ENCODE assay signal across 26 cellular contexts in the genomic region with DNA sequence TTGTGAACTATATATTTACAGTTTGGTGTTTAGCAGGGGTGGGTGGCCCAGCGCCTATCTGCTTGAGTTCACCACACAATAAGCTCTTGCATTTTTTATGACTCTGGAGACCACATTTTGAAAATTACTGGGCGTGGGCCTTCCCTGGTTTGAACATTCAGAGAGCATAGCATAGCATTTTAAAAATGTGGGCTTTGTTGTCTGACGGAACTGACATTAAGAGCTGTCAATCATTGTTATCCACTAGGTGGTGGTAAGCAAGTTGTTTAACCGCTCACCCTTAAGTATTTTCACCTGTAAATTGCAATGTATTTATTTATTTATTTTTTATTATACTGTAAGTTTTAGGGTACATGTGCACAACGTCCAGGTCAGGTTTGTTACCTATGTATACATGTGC. TPM values are rescaled to one million over a fixed set of nuclear protein-coding genes. Genes with fewer than 3 reads are reported as not detected.
DNase-seq lines count a peak whose midpoint lies in the region; ATAC-seq, FAIRE-seq and TF ChIP-seq lines count a peak whose summit lies in the region.
"Had no signal": no experiment of that assay in that cellular context is flagged by ENCODE, and none has a peak within 500 bp of the region (broad histone marks: within the 10 kb centered on the region; RNA-seq: fewer than 3 reads in every experiment).

No MANE protein-coding gene starts in this region.

- no peak overlapping the region for H4K5ac ChIP-seq in H1 (ENCODE audit: insufficient read length, low read depth, low read length)

- H3K27me3 ChIP-seq in HUES48 (ENCODE audit: control insufficient read depth, insufficient read depth, low read length) = peaks cover 8% of the 10 kb centered on the region
- H3K27me3 ChIP-seq in H1 (replicated peaks in 1 of 4; ENCODE audit: control insufficient read depth in 3 of 4, extremely low read depth in 1 of 4, insufficient read depth in 3 of 4, low read length in 3 of 4) = no peaks in the 10 kb centered on the region; a peak in 1 of 7 replicates
- H3K27me3 ChIP-seq in neural progenitor cell = peaks cover 17% of the 10 kb centered on the region
- H3K27me3 ChIP-seq: suprapubic skin had no signal

- H2BK5ac ChIP-seq in H1 (ENCODE audit: low read depth, low read length) = no peak overlapping the region

- H2BK15ac ChIP-seq in H1 (ENCODE audit: low read length) = no peak overlapping the region

- CTCF ChIA-PET in H1 (lab: Charles Lee; ENCODE audit: partially characterized antibody) = interaction anchor here (0.9 to 2.3 kb wide), 5 partner anchors 9 to 1061 kb away, joined by 3 to 10 read pairs (median 3); no protein-coding TSS in a partner anchor

- H2BK20ac ChIP-seq in H1 (ENCODE audit: low read length) = no peak overlapping the region

- FAIRE-seq in H1 (lab: Jason Lieb, UNC) = no peak

- H3K23me2 ChIP-seq in H1 (ENCODE audit: low read depth, low read length) = peaks cover 8% of the 10 kb centered on the region

- H3K27ac Mint-ChIP-seq in neural progenitor cell = no peak overlapping the region
- H3K27ac Mint-ChIP-seq: activated CD8-positive, alpha-beta T cell treated with anti-CD3 and anti-CD28 coated beads for 36 hours; activated naive CD4-positive, alpha-beta T cell treated with anti-CD3 and anti-CD28 coated beads for 36 hours; dendritic cell treated with granulocyte-macrophage colony-stimulating factor and Interleukin-4, amounts not matched to agents 40 ng/mL and 50 ng/mL, for 4 days; T-helper 2 cell treated with Interferon-gamma antibody and Interleukin-4, amounts not matched to agents 5 μg/mL and 100 μg/mL, for 36 hours had no signal

- POLR2A ChIA-PET in H1 (lab: Charles Lee; ENCODE audit: partially characterized antibody) = interaction anchor here (1.0 kb wide), 1 partner anchor 95 kb away, joined by 3 read pairs; a partner anchor contains a TSS

- ATAC-seq in HG03196 (IDR thresholded peaks at IDR 0.05; ENCODE audit: unreplicated experiment) = no peak
- ATAC-seq: activated CD8-positive, alpha-beta T cell treated with anti-CD3 and anti-CD28 coated beads for 36 hours had no signal

- peaks cover 8% of the 10 kb centered on the region for H3F3A ChIP-seq in neural progenitor cell (ENCODE audit: low read depth)

- H3K4me2 ChIP-seq in H1 (ENCODE audit: insufficient read depth in 1 of 2, low read depth in 2 of 2, low read length in 2 of 2) = peak overlapping the region; percentile 74 to 91; a peak in 3 of 4 replicates
- H3K4me2 ChIP-seq in neural progenitor cell = peak overlapping the region; percentile 68
- H3K4me2 ChIP-seq: PC-9 had no signal

- H4K91ac ChIP-seq in H1 (replicated peaks; ENCODE audit: insufficient read length, low read length) = no peak overlapping the region

- no peak overlapping the region for H3K23ac ChIP-seq in H1 (ENCODE audit: insufficient read length)

- H3K79me1 ChIP-seq in H1 (ENCODE audit: low read depth, low read length) = no peaks in the 10 kb centered on the region; the same call in 1 of the 2 replicates

- H3K4ac ChIP-seq in H1 (replicated peaks; ENCODE audit: insufficient read length, low read depth, low read length) = no peak overlapping the region

- H3K4me1 ChIP-seq in HUES48 (ENCODE audit: control insufficient read depth, insufficient read depth, low read length) (peaks cover 5% of the 10 kb centered on the region; the same call in 1 of the 2 replicates), H1 (replicated peaks in 1 of 4; ENCODE audit: control insufficient read depth in 3 of 4, insufficient read depth in 4 of 4, low read length in 3 of 4) (peaks cover 0 to 3% (median 0%) of the 10 kb centered on the region in 4 experiments; a peak in 1 of 7 replicates), neural progenitor cell (peaks cover 10% of the 10 kb centered on the region)

- no peak overlapping the region for H3K14ac ChIP-seq in H1 (ENCODE audit: insufficient read length)

- peaks cover 20% of the 10 kb centered on the region for H3K4me1 Mint-ChIP-seq in neural progenitor cell

- TF ChIP-seq RAD21 in H1 (IDR thresholded peaks at IDR 0.05 in 1 of 2, conservative IDR thresholded peaks at IDR 0.05 in 1 of 2; ENCODE audit: low read depth in 2 of 2, low read length in 2 of 2) = no peak

- H3K79me2 ChIP-seq in H1 (ENCODE audit: control insufficient read depth in 1 of 2, insufficient read depth in 2 of 2, low read length in 2 of 2) (no peaks in the 10 kb centered on the region), neural progenitor cell (ENCODE audit: low read depth) (peaks cover 3% of the 10 kb centered on the region)

- no peak overlapping the region for H2AFZ ChIP-seq in H1 (ENCODE audit: low read length)
- no peak overlapping the region for H2AFZ ChIP-seq in neural progenitor cell (replicated peaks)
- H2AFZ ChIP-seq: PC-9 had no signal

- peaks cover 10% of the 10 kb centered on the region for H3K36me3 Mint-ChIP-seq in neural progenitor cell

- no peaks in the 10 kb centered on the region for H3K36me3 ChIP-seq in HUES48 (ENCODE audit: control insufficient read depth, insufficient read depth, low read length)
- H3K36me3 ChIP-seq in H1 (ENCODE audit: control insufficient read depth in 2 of 4, insufficient read depth in 4 of 4, low read length in 3 of 4) = no peaks in the 10 kb centered on the region
- no peaks in the 10 kb centered on the region for H3K36me3 ChIP-seq in neural progenitor cell
- H3K36me3 ChIP-seq: left ventricle myocardium inferior, suprapubic skin had no signal

- H3K9ac ChIP-seq in HUES48 (ENCODE audit: low read depth, low read length) (no peak overlapping the region), H1 (replicated peaks in 1 of 4; ENCODE audit: extremely low read depth in 1 of 4, low read depth in 3 of 4, low read length in 3 of 4) (no peak overlapping the region), neural progenitor cell (no peak overlapping the region)

- TF ChIP-seq CTCF in H1 (IDR thresholded peaks at IDR 0.05; ENCODE audit: control extremely low read depth in 1 of 3, insufficient read depth in 1 of 3, low read depth in 1 of 3, low read length in 3 of 3) = no peak
- no peak for TF ChIP-seq CTCF in neural progenitor cell (IDR thresholded peaks at IDR 0.05)

- H3K27ac ChIP-seq in HUES48 (ENCODE audit: low read depth, low read length) (no peak overlapping the region), H1 (ENCODE audit: low read depth, low read length) (no peak overlapping the region), neural progenitor cell (no peak overlapping the region), substantia nigra (ENCODE audit: low read depth, low read length, poor library complexity, severe bottlenecking) (no peak overlapping the region)
- H3K27ac ChIP-seq: PC-9, suprapubic skin had no signal

- H3K56ac ChIP-seq in H1 (replicated peaks; ENCODE audit: insufficient read length, low read depth, low read length) = no peak overlapping the region

- H2BK120ac ChIP-seq in H1 (replicated peaks; ENCODE audit: low read depth, low read length) = no peak overlapping the region

- no peak for TF ChIP-seq EP300 in H1 (IDR thresholded peaks at IDR 0.05; ENCODE audit: borderline replicate concordance in 1 of 2, low read depth in 2 of 2, low read length in 2 of 2)

- H4K20me1 ChIP-seq in H1 (replicated peaks in 1 of 2; ENCODE audit: control insufficient read depth in 1 of 2, insufficient read depth in 2 of 2, low read length in 2 of 2) = no peaks in the 10 kb centered on the region
- no peaks in the 10 kb centered on the region for H4K20me1 ChIP-seq in neural progenitor cell (ENCODE audit: low read depth)

- 88% methylated on average over 5 of the region's 5 CpGs; no CpG with 5 or more reads in 1 of the 2 experiments for WGBS in H1 (ENCODE audit: extremely low coverage in 1 of 2, insufficient coverage in 1 of 2, insufficient read length in 1 of 2, insufficient replicate concordance in 2 of 2, low coverage in 1 of 2, low lambda C conversion rate in 2 of 2, missing lambda C conversion rate in 1 of 2), 2 experiments

- no peak overlapping the region for H4K8ac ChIP-seq in H1 (ENCODE audit: extremely low read depth, insufficient read depth, low read length)

- no peak overlapping the region for H3K18ac ChIP-seq in H1 (ENCODE audit: extremely low read depth, low read length)

- H3K4me3 ChIP-seq in HUES48 (ENCODE audit: low read depth, low read length) (0 out of 2 replicates have a peak overlapping the region, but pooled peaks have one; percentile 83), H1 (ENCODE audit: extremely low read depth in 1 of 4, insufficient read depth in 2 of 4, low read depth in 3 of 4, low read length in 4 of 4) (peak overlapping the region in 1 of 4 experiments; percentile 82; a peak in 2 of 8 replicates), neural progenitor cell (peak overlapping the region; percentile 73)
- H3K4me3 ChIP-seq: PC-9 had no signal

- no peak overlapping the region for H3K4me3 Mint-ChIP-seq in neural progenitor cell
- H3K4me3 Mint-ChIP-seq: activated CD8-positive, alpha-beta T cell treated with anti-CD3 and anti-CD28 coated beads for 36 hours; central memory CD8-positive, alpha-beta T cell had no signal

- no peaks in the 10 kb centered on the region for H3K9me3 Mint-ChIP-seq in neural progenitor cell
- H3K9me3 Mint-ChIP-seq: activated CD8-positive, alpha-beta T cell treated with anti-CD3 and anti-CD28 coated beads for 36 hours; activated naive CD4-positive, alpha-beta T cell treated with anti-CD3 and anti-CD28 coated beads for 36 hours; central memory CD8-positive, alpha-beta T cell; dendritic cell treated with granulocyte-macrophage colony-stimulating factor and Interleukin-4, amounts not matched to agents 40 ng/mL and 50 ng/mL, for 4 days; T-helper 2 cell treated with Interferon-gamma antibody and Interleukin-4, amounts not matched to agents 5 μg/mL and 100 μg/mL, for 36 hours had no signal

- H3K9me3 ChIP-seq in HUES48 (ENCODE audit: control insufficient read depth, insufficient read depth, low read length) (no peaks in the 10 kb centered on the region), H1 (ENCODE audit: insufficient read depth in 2 of 2, low read depth in 1 of 2, low read length in 1 of 2) (no peaks in the 10 kb centered on the region), neural progenitor cell (ENCODE audit: low read depth) (no peaks in the 10 kb centered on the region)
- H3K9me3 ChIP-seq: Caco-2, left ventricle myocardium inferior, suprapubic skin had no signal

- no peak for TF ChIP-seq POLR2A in H1 (IDR thresholded peaks at IDR 0.05; ENCODE audit: control extremely low read depth in 1 of 2, low read depth in 2 of 2, low read length in 2 of 2)

- H2AK5ac ChIP-seq in H1 (ENCODE audit: low read depth, low read length) = no peak overlapping the region

- H2BK12ac ChIP-seq in H1 (ENCODE audit: low read depth, low read length) = no peak overlapping the region

- peak in 2 of 3 experiments; percentile 38 to 62 for DNase-seq in NCI-H1417 (lab: John Stamatoyannopoulos, UW)
- DNase-seq in NCI-H1417 treated with DMSO at 0.1 percent for 48 hours (lab: John Stamatoyannopoulos, UW) = no peak
- no peak for DNase-seq in H1 (ENCODE audit: low read depth in 1 of 2, low spot score in 2 of 2)
- no peak for DNase-seq in neural progenitor cell (ENCODE audit: low spot score)
- no peak for DNase-seq in NCI-H187 (lab: John Stamatoyannopoulos, UW)
- DNase-seq in substantia nigra (lab: John Stamatoyannopoulos, UW) = no peak
- DNase-seq: activated CD8-positive, alpha-beta memory T cell treated with anti-CD3 and anti-CD28 coated beads, Interleukin-2, amount 50 U/mL, for 48 hours; activated CD8-positive, alpha-beta T cell treated with anti-CD3 and anti-CD28 coated beads for 36 hours; activated naive CD4-positive, alpha-beta T cell treated with anti-CD3 and anti-CD28 coated beads for 36 hours; C1 segment of cervical spinal cord; Caco-2; glutamatergic neuron; islet precursor cell; Karpas-422; left ventricle myocardium inferior; NCI-H2171; PC-9; stimulated activated naive CD4-positive, alpha-beta T cell had no signal

- H3K27me3 Mint-ChIP-seq in neural progenitor cell (ENCODE audit: insufficient read depth, low read depth) = no peaks in the 10 kb centered on the region

RNA-seq across cellular contexts. Expression of a gene that starts 1.0 kb away (rescaled TPM):
- 0.08 TPM in 1 of 2 replicates, not detected in the other for total RNA-seq in H1 (2021; fragmentation: NEBNext Ultra II Directional; extraction: Animal tissue kit (Norgen Biotek cat#: 25700))
- 0.02 and 0.05 TPM in 2 replicates for polyA plus RNA-seq in H1 (2011; rRNA removed)
- 0.09 TPM for polyA plus RNA-seq in H1 (2011; cell fraction: cytosol; rRNA removed)
- polyA plus RNA-seq in H1 (2011; cell fraction: nucleus; rRNA removed) = 0.03 TPM
- 0.04 to 0.10 TPM (median 0.05 TPM) in 4 replicates for polyA plus RNA-seq in H1 (2012, experiment 1 of 2)
- polyA plus RNA-seq in H1 (2012, experiment 2 of 2) = not detected
- polyA plus RNA-seq in H1 (2013, experiment 1 of 2) = 0.04 TPM
- 0.04 TPM for polyA plus RNA-seq in H1 (2013, experiment 2 of 2)
- polyA minus RNA-seq in H1 (2011; rRNA and poly(A)+ RNA removed) = 0.16 and 0.39 TPM in 2 replicates
- not detected for polyA minus RNA-seq in H1 (2011; cell fraction: cytosol; rRNA and poly(A)+ RNA removed)
- polyA minus RNA-seq in H1 (2011; cell fraction: nucleus; rRNA and poly(A)+ RNA removed) = 0.70 TPM
- 1.3 and 1.8 TPM in 2 replicates for total RNA-seq in neural progenitor cell (ENCODE audit: low replicate concordance)
- total RNA-seq: activated naive CD4-positive, alpha-beta T cell treated with anti-CD3 and anti-CD28 coated beads for 36 hours; Caco-2; left ventricle myocardium inferior; mesenteric fat pad; myocyte; PC-9; suprapubic skin had no signal

RNA-seq across cellular contexts. Expression of a gene that starts 1.2 kb away (rescaled TPM):
- 3.2 and 5.0 TPM in 2 replicates for total RNA-seq in H1 (2021; fragmentation: NEBNext Ultra II Directional; extraction: Animal tissue kit (Norgen Biotek cat#: 25700))
- 0.71 and 0.80 TPM in 2 replicates for polyA plus RNA-seq in H1 (2011; rRNA removed)
- 1.9 TPM for polyA plus RNA-seq in H1 (2011; cell fraction: cytosol; rRNA removed)
- 0.71 TPM for polyA plus RNA-seq in H1 (2011; cell fraction: nucleus; rRNA removed)
- polyA plus RNA-seq in H1 (2012, experiment 1 of 2) = 1.8 to 4.8 TPM (median 2.6 TPM) in 4 replicates
- polyA plus RNA-seq in H1 (2012, experiment 2 of 2) = 0.16 TPM
- polyA plus RNA-seq in H1 (2013, experiment 1 of 2) = 1.5 TPM
- 1.4 TPM for polyA plus RNA-seq in H1 (2013, experiment 2 of 2)
- polyA minus RNA-seq in H1 (2011; rRNA and poly(A)+ RNA removed) = 4.9 and 5.5 TPM in 2 replicates
- 4.1 TPM for polyA minus RNA-seq in H1 (2011; cell fraction: cytosol; rRNA and poly(A)+ RNA removed)
- 6.7 TPM for polyA minus RNA-seq in H1 (2011; cell fraction: nucleus; rRNA and poly(A)+ RNA removed)
- 13.2 and 19.6 TPM in 2 replicates for total RNA-seq in neural progenitor cell (ENCODE audit: low replicate concordance)
- total RNA-seq: activated CD8-positive, alpha-beta T cell treated with anti-CD3 and anti-CD28 coated beads for 36 hours; activated naive CD4-positive, alpha-beta T cell treated with anti-CD3 and anti-CD28 coated beads for 36 hours had no signal

Comparison
In these comparisons a context has a peak if more than half of its experiments do, and no peak if none do; other contexts are left out.
1. DNase-seq: peak in NCI-H1417 (2 of 3); none in NCI-H1417 treated with DMSO at 0.1 percent for 48 hours (single experiment), H1 (0 of 2), neural progenitor cell (single experiment), NCI-H187 (0 of 2) and substantia nigra (0 of 49).